In the genomic region with DNA sequence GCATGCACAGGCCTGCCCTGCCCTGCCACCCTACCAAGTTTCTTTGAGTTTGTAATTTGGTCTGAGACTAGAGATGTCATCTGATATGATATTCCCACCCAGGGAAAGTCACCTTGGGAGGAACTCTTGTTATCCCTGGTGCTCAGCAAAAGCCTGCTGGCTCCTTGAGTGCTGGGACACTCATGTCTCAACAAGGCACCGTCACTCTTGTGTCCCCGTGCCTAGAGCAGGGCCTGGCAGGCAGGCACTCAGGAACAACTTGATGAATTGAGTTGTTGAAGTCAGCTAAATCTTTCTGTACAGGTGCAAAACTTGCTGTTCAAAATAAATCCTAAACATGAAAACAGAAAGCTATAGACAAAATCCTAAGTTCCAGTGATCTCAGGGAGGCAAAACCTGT, we compare ENCODE assay signal across 27 cellular contexts.
"Had no signal": no experiment of that assay in that cellular context is flagged by ENCODE, and none has a peak within 500 bp of the region (broad histone marks: within the 10 kb centered on the region; RNA-seq: fewer than 3 reads in every experiment).

No MANE protein-coding gene starts in this region.

- H3K4me3 ChIP-seq: esophagus squamous epithelium, heart right ventricle, left ventricle myocardium inferior, lung, suprapubic skin, tibial artery, upper lobe of right lung had no signal

- H3K9me3 ChIP-seq: esophagus squamous epithelium, heart right ventricle, left ventricle myocardium inferior, suprapubic skin, tibial artery, upper lobe of right lung had no signal

- H3K27ac Mint-ChIP-seq: activated CD4-positive, alpha-beta memory T cell treated with anti-CD3 and anti-CD28 coated beads, Interleukin-2, amount 10 ng/mL, durations not matched to agents 7 days and 5 days; activated T-cell treated with anti-CD3 and anti-CD28 coated beads, Interleukin-2, amount 50 U/mL, for 24 hours; endodermal cell; nephron had no signal

- H3K36me3 ChIP-seq: esophagus squamous epithelium, heart right ventricle, left ventricle myocardium inferior, suprapubic skin, tibial artery, upper lobe of right lung, WERI-Rb-1 had no signal

- ATAC-seq: heart right ventricle, right cardiac atrium, upper lobe of right lung had no signal

- H3K9me3 Mint-ChIP-seq: activated CD4-positive, alpha-beta memory T cell treated with anti-CD3 and anti-CD28 coated beads, Interleukin-2, amount 10 ng/mL, durations not matched to agents 7 days and 5 days; activated CD4-positive, alpha-beta T cell treated with anti-CD3 and anti-CD28 coated beads, Interleukin-2, amount 10 ng/mL, durations not matched to agents 24 days and 14 days; activated T-cell treated with anti-CD3 and anti-CD28 coated beads, Interleukin-2, amount 50 U/mL, for 24 hours; endodermal cell; nephron had no signal

- H3K27me3 ChIP-seq: esophagus squamous epithelium, heart right ventricle, suprapubic skin, tibial artery, upper lobe of right lung had no signal

- H3K4me1 Mint-ChIP-seq: endodermal cell had no signal

- H3K4me3 Mint-ChIP-seq: activated CD4-positive, alpha-beta memory T cell treated with anti-CD3 and anti-CD28 coated beads, Interleukin-2, amount 10 ng/mL, durations not matched to agents 7 days and 5 days; activated T-cell treated with anti-CD3 and anti-CD28 coated beads, Interleukin-2, amount 50 U/mL, for 24 hours; endodermal cell; nephron had no signal

- H3K27ac ChIP-seq: esophagus squamous epithelium, heart right ventricle, left ventricle myocardium inferior, suprapubic skin, tibial artery, upper lobe of right lung, WERI-Rb-1 had no signal

- DNase-seq: activated CD4-positive, alpha-beta memory T cell treated with anti-CD3 and anti-CD28 coated beads, Interleukin-2, amount 10 ng/mL, durations not matched to agents 7 days and 5 days; activated CD4-positive, CD25-positive, alpha-beta regulatory T cell treated with anti-CD3 and anti-CD28 coated beads, Interleukin-2, amount 50 U/mL, for 72 hours; activated CD8-positive, alpha-beta memory T cell treated with anti-CD3 and anti-CD28 coated beads, Interleukin-2, amount 50 U/mL, for 48 hours; activated gamma-delta T cell treated with Interleukin-2 at 50 U/mL for 16 hours; activated naive CD4-positive, alpha-beta T cell treated with anti-CD3 and anti-CD28 coated beads, Interleukin-2, amount 50 U/mL, for 16 hours; activated T-cell treated with anti-CD3 and anti-CD28 coated beads, Interleukin-2, amount 50 U/mL, for 24 hours; amniotic stem cell; caudate nucleus; endodermal cell; esophagus squamous epithelium; foreskin melanocyte; heart right ventricle; left ventricle myocardium inferior; mesendoderm; posterior cingulate gyrus; stimulated activated CD4-positive, alpha-beta T cell treated with anti-CD3 and anti-CD28 coated beads, Interleukin-15, amount 100 ng/mL, for 24 hours; stimulated activated CD4-positive, alpha-beta T cell treated with anti-CD3 and anti-CD28 coated beads, Interleukin-2, amount 100 ng/mL, for 24 hours; stimulated activated naive CD4-positive, alpha-beta T cell; T-helper 9 cell; tibial artery; upper lobe of right lung; WERI-Rb-1 had no signal
